ENCODE assay signal across 20 cellular contexts in genomic region chr5:180136661-180137381, GRCh38.
A peak's percentile ranks its signal among the peaks of the same experiment; 100 is the strongest.
DNase-seq lines count a peak whose midpoint lies in the region; ATAC-seq and TF ChIP-seq lines count a peak whose summit lies in the region.
"Had no signal": no experiment of that assay in that cellular context is flagged by ENCODE, and none has a peak within 500 bp of the region (broad histone marks: within the 10 kb centered on the region; RNA-seq: fewer than 3 reads in every experiment).

No MANE protein-coding gene starts in this region.

- RAD21 ChIA-PET in HCT116 (lab: Charles Lee; ENCODE audit: low non-redundant PET in 1 of 2, low total read pairs in 2 of 2, uncharacterized antibody in 2 of 2, unreplicated experiment in 2 of 2), result no interaction called here

- TF ChIP-seq POLR2A in HCT116 (IDR thresholded peaks at IDR 0.05; ENCODE audit: borderline replicate concordance, extremely low read depth, insufficient read depth, insufficient read length), result no peak
- TF ChIP-seq POLR2A in sigmoid colon (IDR thresholded peaks at IDR 0.05), result no peak

- H2AFZ ChIP-seq in HCT116 (ENCODE audit: low read depth, low read length, poor library complexity, severe bottlenecking) (no peak overlapping the region), OCI-LY7 (ENCODE audit: low read length) (no peak overlapping the region)
- H2AFZ ChIP-seq: PC-9 had no signal

- H3K79me2 ChIP-seq in HCT116 (ENCODE audit: insufficient read depth, low read length) (no peaks in the 10 kb centered on the region), OCI-LY7 (ENCODE audit: insufficient read depth, low read depth, low read length) (no peaks in the 10 kb centered on the region)

- no peak overlapping the region for H3K4me2 ChIP-seq in HCT116 (ENCODE audit: low read length)
- no peak overlapping the region for H3K4me2 ChIP-seq in OCI-LY7 (ENCODE audit: low read length)
- H3K4me2 ChIP-seq: PC-9 had no signal

- no peak for TF ChIP-seq EP300 in sigmoid colon (IDR thresholded peaks at IDR 0.05)

- H3K27me3 ChIP-seq in HCT116 (ENCODE audit: insufficient read depth, low read length), result no peaks in the 10 kb centered on the region
- H3K27me3 ChIP-seq in sigmoid colon, result peaks cover 0 to 28% (median 0%) of the 10 kb centered on the region in 3 donors
- H3K27me3 ChIP-seq: right lobe of liver had no signal

- ATAC-seq in HCT116, result peak; percentile 65
- ATAC-seq: right lobe of liver had no signal

- WGBS in sigmoid colon, 2 donors, result 90 to 92% methylated on average over 37 of the region's 37 CpGs

- H3K27ac ChIP-seq in HCT116 (ENCODE audit: low read depth, low read length) (no peak overlapping the region), sigmoid colon (no peak overlapping the region), OCI-LY7 (ENCODE audit: low read depth, low read length, poor library complexity, severe bottlenecking) (no peak overlapping the region)
- H3K27ac ChIP-seq: esophagus squamous epithelium, PC-9, right lobe of liver, SK-N-MC had no signal

- H3K4me1 ChIP-seq in HCT116 (ENCODE audit: control insufficient read depth in 1 of 2, insufficient read depth in 2 of 2, low read length in 2 of 2), result peaks cover 11 to 23% of the 10 kb centered on the region in 2 experiments
- H3K4me1 ChIP-seq in sigmoid colon, result no peaks in the 10 kb centered on the region
- no peaks in the 10 kb centered on the region for H3K4me1 ChIP-seq in OCI-LY7 (ENCODE audit: insufficient read depth, low read length, poor library complexity, severe bottlenecking)
- H3K4me1 ChIP-seq: Caco-2, right lobe of liver had no signal

- H3K9me3 ChIP-seq in HCT116 (ENCODE audit: control insufficient read depth in 1 of 2, insufficient read depth in 1 of 2, low read depth in 1 of 2, low read length in 2 of 2) (no peaks in the 10 kb centered on the region), sigmoid colon (no peaks in the 10 kb centered on the region), OCI-LY7 (ENCODE audit: low read length) (no peaks in the 10 kb centered on the region)
- H3K9me3 ChIP-seq: Caco-2, esophagus squamous epithelium, right lobe of liver had no signal

- H3K36me3 ChIP-seq in HCT116 (ENCODE audit: control insufficient read depth in 1 of 2, insufficient read depth in 2 of 2, low read length in 2 of 2) (no peaks in the 10 kb centered on the region), sigmoid colon (no peaks in the 10 kb centered on the region), OCI-LY7 (ENCODE audit: insufficient read depth, low read length) (no peaks in the 10 kb centered on the region)
- H3K36me3 ChIP-seq: esophagus squamous epithelium, right lobe of liver had no signal

- CTCF ChIA-PET in HCT116 (lab: Charles Lee), result no interaction called here
- CTCF ChIA-PET in OCI-LY7 (lab: Charles Lee; ENCODE audit: unreplicated experiment), result no interaction called here

- H4K20me1 ChIP-seq in HCT116 (ENCODE audit: insufficient read depth) (no peaks in the 10 kb centered on the region), OCI-LY7 (ENCODE audit: insufficient read depth, low read length) (no peaks in the 10 kb centered on the region)

- TF ChIP-seq RAD21 in HCT116 (IDR thresholded peaks at IDR 0.05; ENCODE audit: low read depth), result no peak

- H3K9me2 ChIP-seq in HCT116 (ENCODE audit: insufficient read depth) (no peaks in the 10 kb centered on the region), OCI-LY7 (ENCODE audit: insufficient read depth, low read length) (no peaks in the 10 kb centered on the region)

- H3K4me3 ChIP-seq in HCT116 (replicated peaks in 1 of 2; ENCODE audit: low read depth in 1 of 2, low read length in 2 of 2), result no peak overlapping the region
- H3K4me3 ChIP-seq in sigmoid colon, result no peak overlapping the region
- H3K4me3 ChIP-seq in OCI-LY7 (ENCODE audit: low read depth, low read length, poor library complexity, severe bottlenecking), result no peak overlapping the region
- H3K4me3 ChIP-seq: esophagus squamous epithelium, PC-9, right lobe of liver, SK-N-MC had no signal

- DNase-seq in HCT116 (ENCODE audit: low read depth, low spot score) (no peak), RPMI8226 (peak; percentile 16), iPS-NIHi7 (ENCODE audit: extremely low spot score) (peak; percentile 51), sigmoid colon (peak; percentile 50), OCI-LY7 (ENCODE audit: low spot score) (no peak), HT-29 (ENCODE audit: low spot score) (no peak), NCI-H2227 (lab: John Stamatoyannopoulos, UW; ENCODE audit: unreplicated experiment) (no peak)
- DNase-seq: activated gamma-delta T cell treated with Interleukin-2 at 50 U/mL for 16 hours; central memory CD4-positive, alpha-beta T cell; esophagus squamous epithelium; GOT3; NCI-H1417 treated with DMSO at 0.1 percent for 48 hours; NCI-H748 treated with DMSO at 0.1 percent for 48 hours; nucleus accumbens; PC-9; stimulated activated naive CD4-positive, alpha-beta T cell; trophoblast cell had no signal

- POLR2A ChIA-PET in HCT116 (lab: Charles Lee), result no interaction called here
- POLR2A ChIA-PET in OCI-LY7 (lab: Charles Lee), result no interaction called here

- intact Hi-C loops in HCT116 (cut with micrococcal nuclease) (no loop called here), sigmoid colon (cut with DNase I) (no loop called here), OCI-LY7 (cut with micrococcal nuclease; ENCODE audit: unreplicated experiment) (no loop called here)

- H3K9ac ChIP-seq in HCT116 (ENCODE audit: low read length), result no peak overlapping the region

- no TSS peak for BruUV-seq in HCT116 (replicated peaks; lab: Mats Ljungman, UMichigan)
- no TSS peak for BruUV-seq in OCI-LY7 (replicated peaks; lab: Mats Ljungman, UMichigan)

- TF ChIP-seq CTCF in HCT116 (IDR thresholded peaks at IDR 0.05 in 2 of 3, conservative IDR thresholded peaks at IDR 0.05 in 1 of 3; ENCODE audit: borderline replicate concordance in 1 of 3, insufficient read depth in 1 of 3, low read depth in 2 of 3, low read length in 2 of 3) (no peak), sigmoid colon (IDR thresholded peaks at IDR 0.05) (no peak), OCI-LY7 (conservative IDR thresholded peaks at IDR 0.05; ENCODE audit: low read length) (no peak)

TF ChIP-seq in HCT116, 20 proteins besides CTCF, POLR2A, EP300 and RAD21:
- TF ChIP-seq, protein P1, sequence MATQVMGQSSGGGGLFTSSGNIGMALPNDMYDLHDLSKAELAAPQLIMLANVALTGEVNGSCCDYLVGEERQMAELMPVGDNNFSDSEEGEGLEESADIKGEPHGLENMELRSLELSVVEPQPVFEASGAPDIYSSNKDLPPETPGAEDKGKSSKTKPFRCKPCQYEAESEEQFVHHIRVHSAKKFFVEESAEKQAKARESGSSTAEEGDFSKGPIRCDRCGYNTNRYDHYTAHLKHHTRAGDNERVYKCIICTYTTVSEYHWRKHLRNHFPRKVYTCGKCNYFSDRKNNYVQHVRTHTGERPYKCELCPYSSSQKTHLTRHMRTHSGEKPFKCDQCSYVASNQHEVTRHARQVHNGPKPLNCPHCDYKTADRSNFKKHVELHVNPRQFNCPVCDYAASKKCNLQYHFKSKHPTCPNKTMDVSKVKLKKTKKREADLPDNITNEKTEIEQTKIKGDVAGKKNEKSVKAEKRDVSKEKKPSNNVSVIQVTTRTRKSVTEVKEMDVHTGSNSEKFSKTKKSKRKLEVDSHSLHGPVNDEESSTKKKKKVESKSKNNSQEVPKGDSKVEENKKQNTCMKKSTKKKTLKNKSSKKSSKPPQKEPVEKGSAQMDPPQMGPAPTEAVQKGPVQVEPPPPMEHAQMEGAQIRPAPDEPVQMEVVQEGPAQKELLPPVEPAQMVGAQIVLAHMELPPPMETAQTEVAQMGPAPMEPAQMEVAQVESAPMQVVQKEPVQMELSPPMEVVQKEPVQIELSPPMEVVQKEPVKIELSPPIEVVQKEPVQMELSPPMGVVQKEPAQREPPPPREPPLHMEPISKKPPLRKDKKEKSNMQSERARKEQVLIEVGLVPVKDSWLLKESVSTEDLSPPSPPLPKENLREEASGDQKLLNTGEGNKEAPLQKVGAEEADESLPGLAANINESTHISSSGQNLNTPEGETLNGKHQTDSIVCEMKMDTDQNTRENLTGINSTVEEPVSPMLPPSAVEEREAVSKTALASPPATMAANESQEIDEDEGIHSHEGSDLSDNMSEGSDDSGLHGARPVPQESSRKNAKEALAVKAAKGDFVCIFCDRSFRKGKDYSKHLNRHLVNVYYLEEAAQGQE (IDR thresholded peaks at IDR 0.05; ENCODE audit: low read depth), result no peak

Comparison
In these comparisons a context has a peak if more than half of its experiments do, and no peak if none do; other contexts are left out.
1. DNase-seq: peak in RPMI8226 (single experiment), iPS-NIHi7 (single experiment) and sigmoid colon (single experiment); none in HCT116 (single experiment), OCI-LY7 (single experiment), HT-29 (single experiment) and NCI-H2227 (single experiment).